ENCODE assay signal across 1 cellular context in genomic region chr5:64015824-64016223, GRCh38.
TF ChIP-seq lines count a peak whose summit lies in the region.

No MANE protein-coding gene starts in this region.

TF ChIP-seq in WTC11, 78 proteins besides CTCF, POLR2A, EP300 and RAD21 (continued from another document):
- no peak for TF ChIP-seq ARID4B (CRISPR knock-in tag; IDR thresholded peaks at IDR 0.05; ENCODE audit: borderline replicate concordance)
- no peak for TF ChIP-seq ZNF671 (CRISPR knock-in tag; IDR thresholded peaks at IDR 0.05)
- TF ChIP-seq AFF4 (CRISPR knock-in tag; IDR thresholded peaks at IDR 0.05; ENCODE audit: borderline replicate concordance), result no peak
- TF ChIP-seq JUN (CRISPR knock-in tag; IDR thresholded peaks at IDR 0.05), result no peak
- no peak for TF ChIP-seq ATF3 (CRISPR knock-in tag; conservative IDR thresholded peaks at IDR 0.05)
- TF ChIP-seq IRF1 (CRISPR knock-in tag; IDR thresholded peaks at IDR 0.05), result no peak
